Comparison of ENCODE assay signal across 34 cellular contexts in genomic region chr1:38551908-38552307, GRCh38.
"Had no signal": no experiment of that assay in that cellular context is flagged by ENCODE, and none has a peak within 500 bp of the region (broad histone marks: within the 10 kb centered on the region; RNA-seq: fewer than 3 reads in every experiment).

No MANE protein-coding gene starts in this region.

- H3K9me3 ChIP-seq: adrenal gland, ascending aorta, body of pancreas, breast epithelium had no signal

- DNase-seq: activated effector memory CD4-positive, alpha-beta T cell treated with anti-CD3 and anti-CD28 coated beads, Interleukin-2, amount 50 U/mL, for 16 hours; activated effector memory CD4-positive, alpha-beta T cell treated with Interleukin-2 at 50 U/mL for 16 hours; activated gamma-delta T cell; activated gamma-delta T cell treated with Interleukin-2 at 50 U/mL for 16 hours; activated naive CD4-positive, alpha-beta T cell; activated naive CD4-positive, alpha-beta T cell treated with anti-CD3 and anti-CD28 coated beads for 36 hours; activated naive CD4-positive, alpha-beta T cell treated with anti-CD3 and anti-CD28 coated beads, Interleukin-2, amount 10 ng/mL, durations not matched to agents 7 days and 5 days; activated naive CD4-positive, alpha-beta T cell treated with anti-CD3 and anti-CD28 coated beads, Interleukin-2, amount 50 U/mL, for 16 hours; activated naive CD4-positive, alpha-beta T cell treated with Interleukin-2 at 50 U/mL for 16 hours; activated naive CD8-positive, alpha-beta T cell treated with anti-CD3 and anti-CD28 coated beads for 36 hours; activated naive CD8-positive, alpha-beta T cell treated with anti-CD3 and anti-CD28 coated beads, Interleukin-2, amount 10 ng/mL, durations not matched to agents 7 days and 5 days; activated naive CD8-positive, alpha-beta T cell treated with anti-CD3 and anti-CD28 coated beads, Interleukin-2, amount 50 U/mL, for 24 hours; activated T-cell treated with anti-CD3 and anti-CD28 coated beads, Interleukin-2, amount 50 U/mL, for 1 hour; activated T-cell treated with anti-CD3 and anti-CD28 coated beads, Interleukin-2, amount 50 U/mL, for 24 hours; activated T-cell treated with anti-CD3 and anti-CD28 coated beads, Interleukin-2, amount 50 U/mL, for 48 hours; activated T-cell treated with anti-CD3 and anti-CD28 coated beads, Interleukin-2, amount 50 U/mL, for 72 hours; adrenal gland; amniotic stem cell; aorta; body of pancreas; brain microvascular endothelial cell; central memory CD4-positive, alpha-beta T cell; cerebellar nuclear complex had no signal

- H3K36me3 ChIP-seq: adrenal gland, ascending aorta, brain microvascular endothelial cell, breast epithelium, cardiac muscle cell had no signal

- H3K4me3 Mint-ChIP-seq: activated naive CD4-positive, alpha-beta T cell treated with anti-CD3 and anti-CD28 coated beads for 36 hours; activated naive CD4-positive, alpha-beta T cell treated with anti-CD3 and anti-CD28 coated beads, Interleukin-2, amount 10 ng/mL, durations not matched to agents 7 days and 5 days; activated naive CD4-positive, alpha-beta T cell treated with anti-CD3 and anti-CD28 coated beads, Interleukin-2, amount 50 U/mL, for 24 hours; activated naive CD8-positive, alpha-beta T cell; activated naive CD8-positive, alpha-beta T cell treated with anti-CD3 and anti-CD28 coated beads for 36 hours; activated naive CD8-positive, alpha-beta T cell treated with anti-CD3 and anti-CD28 coated beads, Interleukin-2, amount 10 ng/mL, durations not matched to agents 7 days and 5 days; activated naive CD8-positive, alpha-beta T cell treated with anti-CD3 and anti-CD28 coated beads, Interleukin-2, amount 50 U/mL, for 24 hours; activated T-cell treated with anti-CD3 and anti-CD28 coated beads, Interleukin-2, amount 50 U/mL, for 24 hours; activated T-cell treated with anti-CD3 and anti-CD28 coated beads, Interleukin-2, amount 50 U/mL, for 72 hours; activated T-helper 1 cell treated with anti-CD3 and anti-CD28 coated beads, Interleukin-12 subunit alpha, Interleukin-12 subunit beta, Interleukin-2, Interleukin-4 antibody, amounts not matched to agents 30 ng/mL and 10 ng/mL and 1 ng/mL, durations not matched to agents 14 hours and 24 hours and 36 hours; activated T-helper 17 cell treated with anti-CD3 and anti-CD28 coated beads, Interleukin-2, amount 50 U/mL, for 72 hours; central memory CD8-positive, alpha-beta T cell had no signal

- H3K27ac Mint-ChIP-seq: activated naive CD4-positive, alpha-beta T cell treated with anti-CD3 and anti-CD28 coated beads for 36 hours; activated naive CD4-positive, alpha-beta T cell treated with anti-CD3 and anti-CD28 coated beads, Interleukin-2, amount 10 ng/mL, durations not matched to agents 7 days and 5 days; activated naive CD4-positive, alpha-beta T cell treated with anti-CD3 and anti-CD28 coated beads, Interleukin-2, amount 50 U/mL, for 24 hours; activated naive CD4-positive, alpha-beta T cell treated with anti-CD3 and anti-CD28 coated beads, Interleukin-2, amount 50 U/mL, for 72 hours; activated naive CD8-positive, alpha-beta T cell; activated naive CD8-positive, alpha-beta T cell treated with anti-CD3 and anti-CD28 coated beads for 36 hours; activated naive CD8-positive, alpha-beta T cell treated with anti-CD3 and anti-CD28 coated beads, Interleukin-2, amount 10 ng/mL, durations not matched to agents 7 days and 5 days; activated naive CD8-positive, alpha-beta T cell treated with anti-CD3 and anti-CD28 coated beads, Interleukin-2, amount 50 U/mL, for 24 hours; activated T-cell treated with anti-CD3 and anti-CD28 coated beads, Interleukin-2, amount 50 U/mL, for 24 hours; activated T-cell treated with anti-CD3 and anti-CD28 coated beads, Interleukin-2, amount 50 U/mL, for 72 hours; activated T-helper 1 cell treated with anti-CD3 and anti-CD28 coated beads, Interleukin-12 subunit alpha, Interleukin-12 subunit beta, Interleukin-2, Interleukin-4 antibody, amounts not matched to agents 30 ng/mL and 10 ng/mL and 1 ng/mL, durations not matched to agents 14 hours and 24 hours and 36 hours; activated T-helper 17 cell treated with anti-CD3 and anti-CD28 coated beads, Interleukin-2, amount 50 U/mL, for 72 hours had no signal

- H3K27me3 ChIP-seq: ascending aorta, body of pancreas, brain microvascular endothelial cell, breast epithelium had no signal

- FAIRE-seq: astrocyte had no signal

- H3K4me1 ChIP-seq: adrenal gland, ascending aorta, body of pancreas, breast epithelium had no signal

- H3K4me1 Mint-ChIP-seq: activated T-helper 17 cell treated with anti-CD3 and anti-CD28 coated beads, Interleukin-2, amount 50 U/mL, for 72 hours had no signal

- H3K36me3 Mint-ChIP-seq: activated naive CD4-positive, alpha-beta T cell treated with anti-CD3 and anti-CD28 coated beads, Interleukin-2, amount 10 ng/mL, durations not matched to agents 7 days and 5 days; activated naive CD4-positive, alpha-beta T cell treated with anti-CD3 and anti-CD28 coated beads, Interleukin-2, amount 50 U/mL, for 24 hours; activated naive CD4-positive, alpha-beta T cell treated with anti-CD3 and anti-CD28 coated beads, Interleukin-2, amount 50 U/mL, for 72 hours; activated naive CD8-positive, alpha-beta T cell; activated naive CD8-positive, alpha-beta T cell treated with anti-CD3 and anti-CD28 coated beads for 36 hours; activated naive CD8-positive, alpha-beta T cell treated with anti-CD3 and anti-CD28 coated beads, Interleukin-2, amount 10 ng/mL, durations not matched to agents 7 days and 5 days; brain had no signal

- ATAC-seq: activated naive CD4-positive, alpha-beta T cell treated with anti-CD3 and anti-CD28 coated beads, Interleukin-2, amount 50 U/mL, for 72 hours; activated naive CD8-positive, alpha-beta T cell treated with anti-CD3 and anti-CD28 coated beads, Interleukin-2, amount 50 U/mL, for 24 hours; activated T-cell treated with anti-CD3 and anti-CD28 coated beads, Interleukin-2, amount 50 U/mL, for 72 hours; activated T-helper 17 cell treated with anti-CD3 and anti-CD28 coated beads, Interleukin-2, amount 50 U/mL, for 72 hours; body of pancreas had no signal

- H3K4me3 ChIP-seq: adrenal gland, ascending aorta, body of pancreas, breast epithelium, cardiac muscle cell had no signal

- H3K27ac ChIP-seq: adrenal gland, ascending aorta, body of pancreas, brain microvascular endothelial cell, breast epithelium, cardiac muscle cell had no signal

- H3K27me3 Mint-ChIP-seq: activated naive CD4-positive, alpha-beta T cell treated with anti-CD3 and anti-CD28 coated beads, Interleukin-2, amount 50 U/mL, for 24 hours had no signal

- H3K9me3 Mint-ChIP-seq: activated naive CD4-positive, alpha-beta T cell treated with anti-CD3 and anti-CD28 coated beads for 36 hours; activated naive CD4-positive, alpha-beta T cell treated with anti-CD3 and anti-CD28 coated beads, Interleukin-2, amount 10 ng/mL, durations not matched to agents 7 days and 5 days; activated naive CD4-positive, alpha-beta T cell treated with anti-CD3 and anti-CD28 coated beads, Interleukin-2, amount 50 U/mL, for 24 hours; activated naive CD4-positive, alpha-beta T cell treated with anti-CD3 and anti-CD28 coated beads, Interleukin-2, amount 50 U/mL, for 72 hours; activated naive CD8-positive, alpha-beta T cell treated with anti-CD3 and anti-CD28 coated beads for 36 hours; activated naive CD8-positive, alpha-beta T cell treated with anti-CD3 and anti-CD28 coated beads, Interleukin-2, amount 10 ng/mL, durations not matched to agents 7 days and 5 days; activated naive CD8-positive, alpha-beta T cell treated with anti-CD3 and anti-CD28 coated beads, Interleukin-2, amount 50 U/mL, for 24 hours; activated T-cell treated with anti-CD3 and anti-CD28 coated beads, Interleukin-2, amount 50 U/mL, for 24 hours; activated T-cell treated with anti-CD3 and anti-CD28 coated beads, Interleukin-2, amount 50 U/mL, for 72 hours; activated T-helper 1 cell treated with anti-CD3 and anti-CD28 coated beads, Interleukin-12 subunit alpha, Interleukin-12 subunit beta, Interleukin-2, Interleukin-4 antibody, amounts not matched to agents 30 ng/mL and 10 ng/mL and 1 ng/mL, durations not matched to agents 14 hours and 24 hours and 36 hours; activated T-helper 17 cell treated with anti-CD3 and anti-CD28 coated beads, Interleukin-2, amount 50 U/mL, for 72 hours; central memory CD8-positive, alpha-beta T cell had no signal
